In genomic region chr20:38143646-38144554, GRCh38 we compare ENCODE assay signal across 1 cellular context.
TF ChIP-seq lines count a peak whose summit lies in the region.

No MANE protein-coding gene starts in this region.

TF ChIP-seq in SK-N-SH, 30 proteins besides CTCF, POLR2A, EP300 and RAD21 (continued from another document):
- TF ChIP-seq, protein P1, sequence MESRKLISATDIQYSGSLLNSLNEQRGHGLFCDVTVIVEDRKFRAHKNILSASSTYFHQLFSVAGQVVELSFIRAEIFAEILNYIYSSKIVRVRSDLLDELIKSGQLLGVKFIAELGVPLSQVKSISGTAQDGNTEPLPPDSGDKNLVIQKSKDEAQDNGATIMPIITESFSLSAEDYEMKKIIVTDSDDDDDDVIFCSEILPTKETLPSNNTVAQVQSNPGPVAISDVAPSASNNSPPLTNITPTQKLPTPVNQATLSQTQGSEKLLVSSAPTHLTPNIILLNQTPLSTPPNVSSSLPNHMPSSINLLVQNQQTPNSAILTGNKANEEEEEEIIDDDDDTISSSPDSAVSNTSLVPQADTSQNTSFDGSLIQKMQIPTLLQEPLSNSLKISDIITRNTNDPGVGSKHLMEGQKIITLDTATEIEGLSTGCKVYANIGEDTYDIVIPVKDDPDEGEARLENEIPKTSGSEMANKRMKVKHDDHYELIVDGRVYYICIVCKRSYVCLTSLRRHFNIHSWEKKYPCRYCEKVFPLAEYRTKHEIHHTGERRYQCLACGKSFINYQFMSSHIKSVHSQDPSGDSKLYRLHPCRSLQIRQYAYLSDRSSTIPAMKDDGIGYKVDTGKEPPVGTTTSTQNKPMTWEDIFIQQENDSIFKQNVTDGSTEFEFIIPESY (IDR thresholded peaks at IDR 0.05; ENCODE audit: borderline replicate concordance, low read depth), result 0 out of 2 replicates have a peak, but pooled peaks have one; percentile 59
- no peak for TF ChIP-seq GATA2 (CRISPR knock-in tag; IDR thresholded peaks at IDR 0.05)
TF ChIP-seq in SK-N-SH: peak in this region for 14.
